7 cellular contexts compared by ENCODE assay signal in genomic region chr1:120175688-120176087, GRCh38. TPM values are rescaled to one million over a fixed set of nuclear protein-coding genes. Genes with fewer than 3 reads are reported as not detected.
DNase-seq lines count a peak whose midpoint lies in the region; ATAC-seq and TF ChIP-seq lines count a peak whose summit lies in the region.
"Not testable (repeated sequence)": the region's sequence is repeated elsewhere in the genome, so short reads cannot be mapped to it uniquely, and the experiment has no call there.

No MANE protein-coding gene starts in this region.

- H4K20me1 ChIP-seq in fibroblast of lung (ENCODE audit: control insufficient read depth, extremely low read depth, insufficient read depth, low read length), result not testable (repeated sequence)

- intact Hi-C loops in psoas muscle (cut with DNase I), result not testable (repeated sequence)

- H3K4me1 Mint-ChIP-seq in IgD-negative memory B cell, result peaks cover 4 to 20% (median 9%) of the 10 kb centered on the region in 3 donors
- not testable (repeated sequence) for H3K4me1 Mint-ChIP-seq in T-helper 1 cell treated with Interleukin-12 subunit alpha and Interleukin-12 subunit beta and Interleukin-4 antibody, amounts not matched to agents 30 μg/mL and 1 μg/mL, for 36 hours (ENCODE audit: low read depth)

- ATAC-seq in psoas muscle, result peak; percentile 25 to 50 (median 40)

- peak overlapping the region; percentile 72 for H3K4me2 ChIP-seq in fibroblast of lung (ENCODE audit: extremely low read depth, insufficient read depth, low read length)

- 2% methylated on average over 7 of the region's 7 CpGs for WGBS in liver
- WGBS in psoas muscle, 3 donors, result 0 to 2% (median 2%) methylated on average over 7 of the region's 7 CpGs

- TF ChIP-seq RAD21 in liver (IDR thresholded peaks at IDR 0.05), result not testable (repeated sequence)

- not testable (repeated sequence) for H3K27me3 Mint-ChIP-seq in IgD-negative memory B cell; T-helper 1 cell treated with Interleukin-12 subunit alpha and Interleukin-12 subunit beta and Interleukin-4 antibody, amounts not matched to agents 30 μg/mL and 1 μg/mL, for 36 hours (ENCODE audit: low read depth)

- TF ChIP-seq CTCF in astrocyte of the cerebellum (IDR thresholded peaks at IDR 0.05; ENCODE audit: low read depth, low read length, missing control alignments); fibroblast of lung (conservative IDR thresholded peaks at IDR 0.05 in 1 of 2, IDR thresholded peaks at IDR 0.05 in 1 of 2; ENCODE audit: low read depth in 1 of 2, low read length in 2 of 2); liver (IDR thresholded peaks at IDR 0.05; ENCODE audit: low read depth, low read length, missing input control); psoas muscle (IDR thresholded peaks at IDR 0.05): not testable (repeated sequence)

- H3K27me3 ChIP-seq in fibroblast of lung (ENCODE audit: control insufficient read depth, insufficient read depth, low read length); liver (ENCODE audit: control insufficient read depth in 4 of 4, insufficient read depth in 4 of 4, low read length in 3 of 4); psoas muscle (ENCODE audit: insufficient read depth in 3 of 3, low read length in 2 of 3): not testable (repeated sequence)

- not testable (repeated sequence) for H3K9me3 ChIP-seq in ES-I3 (ENCODE audit: control insufficient read depth, insufficient read depth, low read length); fibroblast of lung (ENCODE audit: control insufficient read depth, insufficient read depth, low read depth, low read length); liver (ENCODE audit: control insufficient read depth in 4 of 4, low read length in 3 of 4); psoas muscle

- H3K9ac ChIP-seq in ES-I3 (ENCODE audit: low read depth, low read length) (peak overlapping the region; percentile 87), fibroblast of lung (ENCODE audit: insufficient read depth, low read length) (peak overlapping the region; percentile 98), liver (ENCODE audit: low read depth in 1 of 2, low read length in 2 of 2) (peak overlapping the region; percentile 100)

- not testable (repeated sequence) for H3K9me3 Mint-ChIP-seq in IgD-negative memory B cell; T-helper 1 cell treated with Interleukin-12 subunit alpha and Interleukin-12 subunit beta and Interleukin-4 antibody, amounts not matched to agents 30 μg/mL and 1 μg/mL, for 36 hours

- H3K27ac Mint-ChIP-seq in IgD-negative memory B cell, result peak overlapping the region; percentile 89 to 99 (median 97)
- H3K27ac Mint-ChIP-seq in T-helper 1 cell treated with Interleukin-12 subunit alpha and Interleukin-12 subunit beta and Interleukin-4 antibody, amounts not matched to agents 30 μg/mL and 1 μg/mL, for 36 hours, result peak overlapping the region; percentile 96

- not testable (repeated sequence) for H3K36me3 Mint-ChIP-seq in IgD-negative memory B cell; T-helper 1 cell treated with Interleukin-12 subunit alpha and Interleukin-12 subunit beta and Interleukin-4 antibody, amounts not matched to agents 30 μg/mL and 1 μg/mL, for 36 hours (ENCODE audit: low read depth)

- H3K27ac ChIP-seq in fibroblast of lung (ENCODE audit: insufficient read depth, low read length), result peak overlapping the region; percentile 99
- H3K27ac ChIP-seq in liver (ENCODE audit: low read depth in 1 of 2, low read length in 2 of 2), result peak overlapping the region; percentile 99 to 100
- peak overlapping the region; percentile 96 for H3K27ac ChIP-seq in psoas muscle

- peak overlapping the region; percentile 97 to 100 (median 100) for H3K4me3 Mint-ChIP-seq in IgD-negative memory B cell
- peak overlapping the region; percentile 97 for H3K4me3 Mint-ChIP-seq in T-helper 1 cell treated with Interleukin-12 subunit alpha and Interleukin-12 subunit beta and Interleukin-4 antibody, amounts not matched to agents 30 μg/mL and 1 μg/mL, for 36 hours

- H3K4me3 ChIP-seq in astrocyte of the cerebellum (ENCODE audit: low read depth, low read length), result peak overlapping the region; percentile 89
- peak overlapping the region; percentile 92 to 100 (median 99) for H3K4me3 ChIP-seq in fibroblast of lung (replicated peaks in 1 of 4; ENCODE audit: control extremely low read depth in 1 of 4, insufficient read depth in 1 of 4, low read depth in 3 of 4, low read length in 4 of 4)
- H3K4me3 ChIP-seq in liver (ENCODE audit: low read depth in 1 of 3, low read length in 3 of 3), result peak overlapping the region; percentile 70 to 100 (median 100)
- H3K4me3 ChIP-seq in psoas muscle, result peak overlapping the region; percentile 88

- H3K4me1 ChIP-seq in ES-I3 (ENCODE audit: insufficient read depth, low read length) (peaks cover 12% of the 10 kb centered on the region; the same call in 1 of the 2 replicates), fibroblast of lung (ENCODE audit: control insufficient read depth, extremely low read depth, insufficient read depth, low read length) (peaks cover 11% of the 10 kb centered on the region), liver (ENCODE audit: control insufficient read depth in 4 of 4, insufficient read depth in 4 of 4, low read length in 3 of 4) (peaks cover 0 to 19% (median 13%) of the 10 kb centered on the region in 4 donors)
- H3K4me1 ChIP-seq in psoas muscle, result not testable (repeated sequence)

- H3K79me2 ChIP-seq in fibroblast of lung (ENCODE audit: control insufficient read depth, insufficient read depth, low read length), result peaks cover 19% of the 10 kb centered on the region

- in situ Hi-C loops in astrocyte of the cerebellum (cut with HindIII; ENCODE audit: low sequenced_read_pairs), result not testable (repeated sequence)

- not testable (repeated sequence) for H3K36me3 ChIP-seq in ES-I3 (ENCODE audit: insufficient read depth, low read length); fibroblast of lung (ENCODE audit: control insufficient read depth, insufficient read depth, low read length); liver (ENCODE audit: control insufficient read depth in 4 of 4, insufficient read depth in 3 of 4, low read depth in 1 of 4, low read length in 3 of 4); psoas muscle (ENCODE audit: insufficient read depth in 1 of 2, low read depth in 1 of 2)

- DNase-seq in astrocyte of the cerebellum (ENCODE audit: low read depth); psoas muscle: not testable (repeated sequence)
- peak; percentile 39 for DNase-seq in fibroblast of lung (ENCODE audit: low read depth in 2 of 2)

- H2AFZ ChIP-seq in fibroblast of lung (ENCODE audit: low read length), result not testable (repeated sequence)

TF ChIP-seq in liver, 16 proteins besides CTCF, POLR2A, EP300 and RAD21:
- TF ChIP-seq HNF4A (conservative IDR thresholded peaks at IDR 0.05), result peak in 1 of 2 donors; percentile 30

RNA-seq across cellular contexts. Expression of gene SEC22B, which starts 0.6 kb away (rescaled TPM):
- 15.6 TPM for polyA plus RNA-seq in IgD-negative memory B cell
- total RNA-seq in fibroblast of lung, result 53.2 and 74.5 TPM in 2 replicates
- polyA plus RNA-seq in fibroblast of lung, result 52.7 and 71.3 TPM in 2 replicates
- polyA plus RNA-seq in fibroblast of lung (2012), result 49.3 and 59.8 TPM in 2 replicates
- polyA minus RNA-seq in fibroblast of lung (ENCODE audit: low replicate concordance), result 7.6 and 10.6 TPM in 2 replicates
- total RNA-seq in liver, result 10 to 100 TPM; 11.5 to 33.0 TPM
- polyA plus RNA-seq in liver, result 10 to 100 TPM; 17.2 to 27.6 TPM
- 10 to 100 TPM; 14.7 to 24.4 (median 24.1) TPM for total RNA-seq in psoas muscle
- polyA plus RNA-seq in psoas muscle, result 10 to 100 TPM; 14.2 to 26.9 (median 20.6) TPM
